ENCODE assay signal across 28 cellular contexts in the genomic region with DNA sequence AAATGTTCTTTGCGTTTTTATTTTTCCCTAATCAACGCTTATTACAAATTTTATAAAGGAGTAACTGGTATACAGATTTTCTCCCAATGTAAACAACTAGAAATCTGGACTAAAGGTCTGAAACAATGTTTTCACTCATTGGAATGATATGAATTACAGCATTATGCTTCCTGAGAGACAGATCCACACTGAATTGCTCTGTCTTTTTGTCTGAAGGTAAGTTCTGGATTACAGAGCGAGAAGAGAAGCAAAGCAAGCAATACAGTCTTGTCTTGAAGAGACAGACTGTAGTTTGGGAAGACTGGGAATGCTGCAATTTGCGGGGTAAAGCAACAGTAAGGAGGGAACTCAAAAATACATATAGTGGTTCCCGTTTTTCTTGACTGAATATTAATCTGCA.
"Had no signal": no experiment of that assay in that cellular context is flagged by ENCODE, and none has a peak within 500 bp of the region (broad histone marks: within the 10 kb centered on the region; RNA-seq: fewer than 3 reads in every experiment).

No MANE protein-coding gene starts in this region.

- H3K27ac ChIP-seq: adrenal gland, SJSA1 had no signal

- H3K9me3 ChIP-seq: adrenal gland, SJSA1 had no signal

- FAIRE-seq: RCC 7860, TTC549 had no signal

- DNase-seq: activated B cell treated with CpG ODN at 0.5 μM for 24 hours; activated CD4-positive, alpha-beta memory T cell treated with anti-CD3 and anti-CD28 coated beads, Interleukin-2, amount 10 ng/mL, durations not matched to agents 7 days and 5 days; activated CD4-positive, alpha-beta T cell treated with anti-CD3 and anti-CD28 coated beads, Interleukin-2, amount 10 ng/mL, durations not matched to agents 7 days and 5 days; activated CD8-positive, alpha-beta memory T cell treated with anti-CD3 and anti-CD28 coated beads, Interleukin-2, amount 50 U/mL, for 4 hours; activated gamma-delta T cell treated with Interleukin-2 at 50 U/mL for 16 hours; activated naive CD4-positive, alpha-beta T cell treated with anti-CD3 and anti-CD28 coated beads, Interleukin-2, amount 50 U/mL, for 16 hours; activated naive CD8-positive, alpha-beta T cell treated with anti-CD3 and anti-CD28 coated beads, Interleukin-2, amount 10 ng/mL, durations not matched to agents 7 days and 5 days; activated T-cell treated with anti-CD3 and anti-CD28 coated beads, Interleukin-2, amount 50 U/mL, for 72 hours; adrenal gland; cerebellar nuclear complex; Kasumi-1; KBM-7; NCI-H1105 treated with DMSO at 0.1 percent for 48 hours; NCI-H1436 treated with DMSO at 0.1 percent for 48 hours; NCI-H187 treated with DMSO at 0.1 percent for 48 hours; NCI-H2081 treated with DMSO at 0.1 percent for 48 hours; NCI-H446; NCI-H524; NCI-H82; NK-92 treated with Interleukin-12 subunit alpha and Interleukin-12 subunit beta, amount 100 ng/mL, for 24 hours; PC-3; SHP77; T-helper 17 cell; T1000 had no signal

- H3K9me3 Mint-ChIP-seq: activated CD4-positive, alpha-beta memory T cell treated with anti-CD3 and anti-CD28 coated beads, Interleukin-2, amount 10 ng/mL, durations not matched to agents 7 days and 5 days had no signal

- H3K4me1 ChIP-seq: adrenal gland, SJSA1 had no signal

- H3K4me3 ChIP-seq: adrenal gland, SJSA1 had no signal

- H3K36me3 Mint-ChIP-seq: activated naive CD8-positive, alpha-beta T cell treated with anti-CD3 and anti-CD28 coated beads, Interleukin-2, amount 10 ng/mL, durations not matched to agents 7 days and 5 days had no signal

- H3K27me3 ChIP-seq: adrenal gland, SJSA1 had no signal

- H3K4me3 Mint-ChIP-seq: activated B cell treated with CpG ODN at 0.5 μM for 24 hours; activated CD4-positive, alpha-beta memory T cell treated with anti-CD3 and anti-CD28 coated beads, Interleukin-2, amount 10 ng/mL, durations not matched to agents 7 days and 5 days; activated CD4-positive, alpha-beta T cell treated with anti-CD3 and anti-CD28 coated beads, Interleukin-2, amount 10 ng/mL, durations not matched to agents 7 days and 5 days; activated naive CD8-positive, alpha-beta T cell treated with anti-CD3 and anti-CD28 coated beads, Interleukin-2, amount 10 ng/mL, durations not matched to agents 7 days and 5 days; activated T-cell treated with anti-CD3 and anti-CD28 coated beads, Interleukin-2, amount 50 U/mL, for 72 hours; T-helper 17 cell had no signal

- H3K36me3 ChIP-seq: adrenal gland, SJSA1 had no signal

- H3K27ac Mint-ChIP-seq: activated B cell treated with CpG ODN at 0.5 μM for 24 hours; activated CD4-positive, alpha-beta memory T cell treated with anti-CD3 and anti-CD28 coated beads, Interleukin-2, amount 10 ng/mL, durations not matched to agents 7 days and 5 days; activated CD4-positive, alpha-beta T cell treated with anti-CD3 and anti-CD28 coated beads, Interleukin-2, amount 10 ng/mL, durations not matched to agents 7 days and 5 days; activated naive CD8-positive, alpha-beta T cell treated with anti-CD3 and anti-CD28 coated beads, Interleukin-2, amount 10 ng/mL, durations not matched to agents 7 days and 5 days; activated T-cell treated with anti-CD3 and anti-CD28 coated beads, Interleukin-2, amount 50 U/mL, for 72 hours; activated T-helper 2 cell treated with anti-CD3 and anti-CD28 coated beads, Interferon-gamma antibody, Interleukin-2, Interleukin-4, amounts not matched to agents 10 μg/mL and 5 μg/mL and 100 μg/mL, durations not matched to agents 14 hours and 24 hours and 36 hours; T-helper 17 cell had no signal

- H3K27me3 Mint-ChIP-seq: activated B cell treated with CpG ODN at 0.5 μM for 24 hours; activated CD4-positive, alpha-beta memory T cell treated with anti-CD3 and anti-CD28 coated beads, Interleukin-2, amount 10 ng/mL, durations not matched to agents 7 days and 5 days; activated CD4-positive, alpha-beta T cell treated with anti-CD3 and anti-CD28 coated beads, Interleukin-2, amount 10 ng/mL, durations not matched to agents 7 days and 5 days; activated naive CD8-positive, alpha-beta T cell treated with anti-CD3 and anti-CD28 coated beads, Interleukin-2, amount 10 ng/mL, durations not matched to agents 7 days and 5 days; T-helper 17 cell had no signal

- H3K4me1 Mint-ChIP-seq: activated B cell treated with CpG ODN at 0.5 μM for 24 hours; activated CD4-positive, alpha-beta memory T cell treated with anti-CD3 and anti-CD28 coated beads, Interleukin-2, amount 10 ng/mL, durations not matched to agents 7 days and 5 days; activated CD4-positive, alpha-beta T cell treated with anti-CD3 and anti-CD28 coated beads, Interleukin-2, amount 10 ng/mL, durations not matched to agents 7 days and 5 days; activated naive CD8-positive, alpha-beta T cell treated with anti-CD3 and anti-CD28 coated beads, Interleukin-2, amount 10 ng/mL, durations not matched to agents 7 days and 5 days; T-helper 17 cell had no signal
